8 cellular contexts compared by ENCODE assay signal in the genomic region with DNA sequence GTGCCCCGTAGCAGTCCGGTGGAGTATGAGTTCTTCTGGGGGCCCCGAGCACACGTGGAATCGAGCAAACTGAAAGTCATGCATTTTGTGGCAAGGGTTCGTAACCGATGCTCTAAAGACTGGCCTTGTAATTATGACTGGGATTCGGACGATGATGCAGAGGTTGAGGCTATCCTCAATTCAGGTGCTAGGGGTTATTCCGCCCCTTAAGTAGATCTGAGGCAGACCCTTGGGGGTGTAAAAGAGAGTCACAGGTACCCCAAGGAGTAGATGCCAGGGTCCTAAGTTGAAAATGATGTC. TPM values are rescaled to one million over a fixed set of nuclear protein-coding genes. Genes with fewer than 3 reads are reported as not detected.
DNase-seq lines count a peak whose midpoint lies in the region; ATAC-seq and TF ChIP-seq lines count a peak whose summit lies in the region.

No MANE protein-coding gene starts in this region.

- H3K4me1 ChIP-seq in CD4-positive, alpha-beta memory T cell (ENCODE audit: insufficient read depth, low read length) = peaks cover 7% of the 10 kb centered on the region
- no peaks in the 10 kb centered on the region for H3K4me1 ChIP-seq in HUES64 (ENCODE audit: insufficient read depth, low read length)

- H3K27me3 Mint-ChIP-seq in CD4-positive, alpha-beta memory T cell = no peaks in the 10 kb centered on the region
- H3K27me3 Mint-ChIP-seq in nephron progenitor cell (ENCODE audit: low read depth, poor library complexity) = peaks cover 5% of the 10 kb centered on the region

- intact Hi-C loops in CD4-positive, alpha-beta memory T cell (cut with micrococcal nuclease) = no loop called here

- peak overlapping the region; percentile 89 to 97 (median 95) for H3K27ac Mint-ChIP-seq in CD4-positive, alpha-beta memory T cell
- H3K27ac Mint-ChIP-seq in nephron progenitor cell = no peak overlapping the region

- CTCF ChIA-PET in CD4-positive, alpha-beta memory T cell (lab: Charles Lee; ENCODE audit: partially characterized antibody) = interaction anchor here (1.2 to 1.4 kb wide), 4 partner anchors 36 to 1311 kb away, joined by 3 to 14 read pairs (median 4); partner anchors contain the start of genes NBDY and USP51
- CTCF ChIA-PET in GM10248 (lab: Yijun Ruan, JAX) = interaction anchor here (1.0 kb wide), 1 partner anchor 455 kb away, joined by 4 read pairs; no protein-coding TSS in a partner anchor

- peak overlapping the region; percentile 77; the same call in 1 of the 2 replicates for H3K9ac ChIP-seq in HUES64 (ENCODE audit: low read depth, low read length)

- TF ChIP-seq CTCF in choroid plexus epithelial cell (conservative IDR thresholded peaks at IDR 0.05; ENCODE audit: low read depth, low read length) (no peak), nephron progenitor cell (IDR thresholded peaks at IDR 0.05) (no peak), GM10248 (IDR thresholded peaks at IDR 0.05; ENCODE audit: control extremely low read depth, extremely low read depth, low read depth, missing control alignments) (no peak)

- peaks cover 0 to 7% of the 10 kb centered on the region in 2 donors for H3K36me3 Mint-ChIP-seq in CD4-positive, alpha-beta memory T cell
- H3K36me3 Mint-ChIP-seq in nephron progenitor cell (ENCODE audit: low read depth) = no peaks in the 10 kb centered on the region

- DNase-seq in CD4-positive, alpha-beta memory T cell = no peak
- DNase-seq in choroid plexus epithelial cell (ENCODE audit: low read depth) = peak; percentile 2
- no peak for DNase-seq in nephron progenitor cell
- DNase-seq in UCSD-AML1 (lab: John Stamatoyannopoulos, UW; ENCODE audit: unreplicated experiment) = no peak
- no peak for DNase-seq in GM10248 (ENCODE audit: extremely low spot score)
- no peak for DNase-seq in SIG-M5 treated with dmso at 0.1 percent for 504 hours (lab: John Stamatoyannopoulos, UW; ENCODE audit: unreplicated experiment)

- peak overlapping the region; percentile 61 to 70 for H3K4me3 ChIP-seq in CD4-positive, alpha-beta memory T cell (ENCODE audit: low read length in 2 of 2)
- H3K4me3 ChIP-seq in HUES64 (ENCODE audit: low read length) = peak overlapping the region; percentile 96
- peak overlapping the region; percentile 65 for H3K4me3 ChIP-seq in choroid plexus epithelial cell (ENCODE audit: low read depth, low read length)

- H3K4me3 Mint-ChIP-seq in CD4-positive, alpha-beta memory T cell = peak overlapping the region; percentile 87 to 97 (median 92)
- H3K4me3 Mint-ChIP-seq in nephron progenitor cell = peak overlapping the region; percentile 92

- H3K9me3 Mint-ChIP-seq in CD4-positive, alpha-beta memory T cell = peaks cover 0 to 2% (median 0%) of the 10 kb centered on the region in 8 donors
- peaks cover 31% of the 10 kb centered on the region for H3K9me3 Mint-ChIP-seq in nephron progenitor cell

- H3K9me3 ChIP-seq in CD4-positive, alpha-beta memory T cell (ENCODE audit: control insufficient read depth in 1 of 2, low read length in 2 of 2) = no peaks in the 10 kb centered on the region
- no peaks in the 10 kb centered on the region for H3K9me3 ChIP-seq in HUES64 (ENCODE audit: insufficient read depth, low read depth, low read length)

- 5% methylated on average over 10 of the region's 10 CpGs for WGBS in HUES64

- H3K4me1 Mint-ChIP-seq in CD4-positive, alpha-beta memory T cell = peaks cover 5 to 30% (median 16%) of the 10 kb centered on the region in 4 donors
- H3K4me1 Mint-ChIP-seq in nephron progenitor cell = no peaks in the 10 kb centered on the region

- no peaks in the 10 kb centered on the region for H3K36me3 ChIP-seq in CD4-positive, alpha-beta memory T cell (ENCODE audit: insufficient read depth, low read length)
- H3K36me3 ChIP-seq in HUES64 (ENCODE audit: insufficient read depth, low read length) = no peaks in the 10 kb centered on the region

- POLR2A ChIA-PET in CD4-positive, alpha-beta memory T cell (lab: Charles Lee; ENCODE audit: partially characterized antibody) = interaction anchor here (1.1 to 2.4 kb wide), 4 partner anchors 36 to 292 kb away, joined by 4 to 50 read pairs (median 11); partner anchors contain the start of genes RRAGB and USP51
- POLR2A ChIA-PET in GM10248 (lab: Yijun Ruan, JAX) = interaction anchor here (1.5 kb wide), 1 partner anchor 265 kb away, joined by 4 read pairs; the partner anchor contains the start of gene RRAGB

- peak overlapping the region; percentile 85 for H3K27ac ChIP-seq in CD4-positive, alpha-beta memory T cell (ENCODE audit: low read depth, low read length)
- no peak overlapping the region for H3K27ac ChIP-seq in HUES64 (ENCODE audit: low read depth, low read length)

- ATAC-seq in GM21447 (IDR thresholded peaks at IDR 0.05; ENCODE audit: unreplicated experiment) = no peak

- no peaks in the 10 kb centered on the region for H3K27me3 ChIP-seq in CD4-positive, alpha-beta memory T cell (ENCODE audit: insufficient read depth, low read length)
- H3K27me3 ChIP-seq in HUES64 (ENCODE audit: insufficient read depth, low read length) = no peaks in the 10 kb centered on the region; the same call in 1 of the 2 replicates

RNA-seq across cellular contexts. Expression of gene MAGEH1, which starts 0.8 kb away (rescaled TPM):
- 10 to 100 TPM; 26.9 to 28.8 TPM for total RNA-seq in CD4-positive, alpha-beta memory T cell
- polyA plus RNA-seq in CD4-positive, alpha-beta memory T cell = 10 to 100 TPM; 47.5 to 47.7 TPM
- polyA plus RNA-seq in HUES64 (2013, experiment 1 of 2) = 10.7 TPM
- polyA plus RNA-seq in HUES64 (2013, experiment 2 of 2) = 11.6 TPM

RNA-seq across cellular contexts. Expression of gene USP51, which starts 36.9 kb away (rescaled TPM):
- 1 to 10 TPM; 2.7 to 3.0 TPM for total RNA-seq in CD4-positive, alpha-beta memory T cell
- polyA plus RNA-seq in CD4-positive, alpha-beta memory T cell = under 1 TPM in 1 of 2 donors, not detected in 1; 0.11 TPM
- 4.5 TPM for polyA plus RNA-seq in HUES64 (2013, experiment 1 of 2)
- polyA plus RNA-seq in HUES64 (2013, experiment 2 of 2) = 5.5 TPM
